Comparison of ENCODE assay signal across 1 cellular context in the genomic region with DNA sequence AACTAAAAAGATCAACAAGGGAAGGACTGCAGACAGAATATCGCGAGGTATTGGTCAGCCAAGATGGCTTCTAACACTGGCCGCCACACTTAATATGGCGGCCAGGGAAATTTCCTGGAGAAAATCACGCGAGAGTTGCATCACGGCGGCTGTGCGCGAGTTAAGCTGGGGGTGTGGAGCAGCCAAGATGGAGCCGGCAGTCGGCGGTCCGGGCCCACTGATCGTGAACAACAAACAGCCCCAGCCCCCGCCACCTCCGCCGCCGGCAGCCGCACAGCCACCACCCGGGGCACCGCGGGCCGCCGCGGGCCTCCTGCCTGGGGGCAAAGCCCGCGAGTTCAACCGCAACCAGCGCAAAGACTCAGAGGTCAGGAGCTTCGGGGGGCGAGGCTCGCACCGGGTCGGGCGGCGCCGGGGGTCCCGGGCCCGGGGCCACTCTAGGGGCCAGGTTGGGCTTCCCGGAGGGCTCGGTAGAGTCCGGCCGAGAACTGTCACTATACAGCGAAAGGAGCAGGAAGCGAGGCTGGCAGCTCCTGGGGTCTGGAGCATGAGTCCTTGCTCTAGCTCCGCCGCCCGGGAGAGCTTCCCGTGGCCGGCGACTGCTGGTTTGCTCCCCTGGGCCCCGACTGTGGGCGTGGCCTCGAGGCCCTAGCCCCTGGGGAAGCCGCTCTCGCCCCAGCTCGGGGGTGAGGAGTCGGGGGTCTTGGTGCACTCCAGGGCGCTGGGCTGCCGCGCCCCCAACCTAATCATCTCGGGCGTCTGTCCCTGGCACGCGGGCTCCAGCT.
TF ChIP-seq lines count a peak whose summit lies in the region.

A gene with protein sequence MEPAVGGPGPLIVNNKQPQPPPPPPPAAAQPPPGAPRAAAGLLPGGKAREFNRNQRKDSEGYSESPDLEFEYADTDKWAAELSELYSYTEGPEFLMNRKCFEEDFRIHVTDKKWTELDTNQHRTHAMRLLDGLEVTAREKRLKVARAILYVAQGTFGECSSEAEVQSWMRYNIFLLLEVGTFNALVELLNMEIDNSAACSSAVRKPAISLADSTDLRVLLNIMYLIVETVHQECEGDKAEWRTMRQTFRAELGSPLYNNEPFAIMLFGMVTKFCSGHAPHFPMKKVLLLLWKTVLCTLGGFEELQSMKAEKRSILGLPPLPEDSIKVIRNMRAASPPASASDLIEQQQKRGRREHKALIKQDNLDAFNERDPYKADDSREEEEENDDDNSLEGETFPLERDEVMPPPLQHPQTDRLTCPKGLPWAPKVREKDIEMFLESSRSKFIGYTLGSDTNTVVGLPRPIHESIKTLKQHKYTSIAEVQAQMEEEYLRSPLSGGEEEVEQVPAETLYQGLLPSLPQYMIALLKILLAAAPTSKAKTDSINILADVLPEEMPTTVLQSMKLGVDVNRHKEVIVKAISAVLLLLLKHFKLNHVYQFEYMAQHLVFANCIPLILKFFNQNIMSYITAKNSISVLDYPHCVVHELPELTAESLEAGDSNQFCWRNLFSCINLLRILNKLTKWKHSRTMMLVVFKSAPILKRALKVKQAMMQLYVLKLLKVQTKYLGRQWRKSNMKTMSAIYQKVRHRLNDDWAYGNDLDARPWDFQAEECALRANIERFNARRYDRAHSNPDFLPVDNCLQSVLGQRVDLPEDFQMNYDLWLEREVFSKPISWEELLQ (plus strand): TSS at position 174 of the 785 bp plus-strand sequence. CDS start 14 bp downstream, at position 188.

TF ChIP-seq in K562, 482 proteins besides CTCF, POLR2A, EP300 and RAD21 (continued from another document and continues in another):
- TF ChIP-seq, protein P1, sequence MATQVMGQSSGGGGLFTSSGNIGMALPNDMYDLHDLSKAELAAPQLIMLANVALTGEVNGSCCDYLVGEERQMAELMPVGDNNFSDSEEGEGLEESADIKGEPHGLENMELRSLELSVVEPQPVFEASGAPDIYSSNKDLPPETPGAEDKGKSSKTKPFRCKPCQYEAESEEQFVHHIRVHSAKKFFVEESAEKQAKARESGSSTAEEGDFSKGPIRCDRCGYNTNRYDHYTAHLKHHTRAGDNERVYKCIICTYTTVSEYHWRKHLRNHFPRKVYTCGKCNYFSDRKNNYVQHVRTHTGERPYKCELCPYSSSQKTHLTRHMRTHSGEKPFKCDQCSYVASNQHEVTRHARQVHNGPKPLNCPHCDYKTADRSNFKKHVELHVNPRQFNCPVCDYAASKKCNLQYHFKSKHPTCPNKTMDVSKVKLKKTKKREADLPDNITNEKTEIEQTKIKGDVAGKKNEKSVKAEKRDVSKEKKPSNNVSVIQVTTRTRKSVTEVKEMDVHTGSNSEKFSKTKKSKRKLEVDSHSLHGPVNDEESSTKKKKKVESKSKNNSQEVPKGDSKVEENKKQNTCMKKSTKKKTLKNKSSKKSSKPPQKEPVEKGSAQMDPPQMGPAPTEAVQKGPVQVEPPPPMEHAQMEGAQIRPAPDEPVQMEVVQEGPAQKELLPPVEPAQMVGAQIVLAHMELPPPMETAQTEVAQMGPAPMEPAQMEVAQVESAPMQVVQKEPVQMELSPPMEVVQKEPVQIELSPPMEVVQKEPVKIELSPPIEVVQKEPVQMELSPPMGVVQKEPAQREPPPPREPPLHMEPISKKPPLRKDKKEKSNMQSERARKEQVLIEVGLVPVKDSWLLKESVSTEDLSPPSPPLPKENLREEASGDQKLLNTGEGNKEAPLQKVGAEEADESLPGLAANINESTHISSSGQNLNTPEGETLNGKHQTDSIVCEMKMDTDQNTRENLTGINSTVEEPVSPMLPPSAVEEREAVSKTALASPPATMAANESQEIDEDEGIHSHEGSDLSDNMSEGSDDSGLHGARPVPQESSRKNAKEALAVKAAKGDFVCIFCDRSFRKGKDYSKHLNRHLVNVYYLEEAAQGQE (CRISPR knock-in tag; IDR thresholded peaks at IDR 0.05; ENCODE audit: low read depth): no peak
- TF ChIP-seq TEAD2 (tag; IDR thresholded peaks at IDR 0.05) (no peak), XRCC4 (IDR thresholded peaks at IDR 0.05; ENCODE audit: extremely low read depth, insufficient read depth, insufficient read length) (no peak), ARID1B (IDR thresholded peaks at IDR 0.05) (no peak), ARID2 (IDR thresholded peaks at IDR 0.05) (no peak), ZC3H4 (CRISPR knock-in tag; IDR thresholded peaks at IDR 0.05; ENCODE audit: borderline replicate concordance) (no peak; the same call in 1 of the 2 replicates), HDGF (IDR thresholded peaks at IDR 0.05) (no peak), ZBTB8A (IDR thresholded peaks at IDR 0.05; ENCODE audit: partially characterized antibody) (no peak), NR2C2 (CRISPR knock-in tag; IDR thresholded peaks at IDR 0.05) (no peak), NR2C2 (tag; IDR thresholded peaks at IDR 0.05) (peak; percentile 86), NFIX (CRISPR knock-in tag; IDR thresholded peaks at IDR 0.05; ENCODE audit: low read depth) (no peak), CREB1 (IDR thresholded peaks at IDR 0.05) (peak; percentile 50; the same call in 1 of the 2 replicates), CREB1 (CRISPR knock-in tag; IDR thresholded peaks at IDR 0.05) (peak; percentile 48; the same call in 1 of the 2 replicates), ZNF408 (CRISPR knock-in tag; IDR thresholded peaks at IDR 0.05; ENCODE audit: low read depth) (no peak), KLF10 (CRISPR knock-in tag; IDR thresholded peaks at IDR 0.05) (no peak), ZSCAN29 (IDR thresholded peaks at IDR 0.05) (no peak), POLR3A (IDR thresholded peaks at IDR 0.05; ENCODE audit: borderline replicate concordance, extremely low read depth, insufficient read depth, insufficient read length) (no peak), NCOA2 (IDR thresholded peaks at IDR 0.05; ENCODE audit: partially characterized antibody in 2 of 2) (no peak), ILF3 (IDR thresholded peaks at IDR 0.05; ENCODE audit: borderline replicate concordance) (no peak), ZNF57 (CRISPR knock-in tag; IDR thresholded peaks at IDR 0.05) (no peak), NEUROD1 (IDR thresholded peaks at IDR 0.05; ENCODE audit: borderline replicate concordance, low read depth, low read length, partially characterized antibody) (peak; percentile 67), FUS (optimal IDR thresholded peaks at IDR 0.05; ENCODE audit: low read depth, low read length) (no peak), SMAD3 (CRISPR knock-in tag; conservative IDR thresholded peaks at IDR 0.05) (peak; percentile 83), RFX7 (CRISPR knock-in tag; IDR thresholded peaks at IDR 0.05) (no peak), MYC (IDR thresholded peaks at IDR 0.05; ENCODE audit: low read depth, low read length) (peak; percentile 84), MYC (CRISPR knock-in tag; IDR thresholded peaks at IDR 0.05; ENCODE audit: borderline replicate concordance, low read depth) (0 out of 2 replicates have a peak, but pooled peaks have one; percentile 58), LEF1 (IDR thresholded peaks at IDR 0.05) (no peak), ZNF217 (CRISPR knock-in tag; IDR thresholded peaks at IDR 0.05) (no peak), SMARCA4 (IDR thresholded peaks at IDR 0.05) (no peak), ZNF589 (CRISPR knock-in tag; IDR thresholded peaks at IDR 0.05; ENCODE audit: low read depth) (peak; percentile 97), ZNF717 (CRISPR knock-in tag; IDR thresholded peaks at IDR 0.05) (no peak), FIP1L1 (IDR thresholded peaks at IDR 0.05; ENCODE audit: low read depth, low read length, poor library complexity, severe bottlenecking) (peak; percentile 36), POLR2AphosphoS2 (IDR thresholded peaks at IDR 0.05; ENCODE audit: low read length) (no peak), TAL1 (IDR thresholded peaks at IDR 0.05) (no peak), IRF2 (CRISPR knock-in tag; IDR thresholded peaks at IDR 0.05) (peak; percentile 98), EP400 (IDR thresholded peaks at IDR 0.05) (peak; percentile 68), STAG1 (CRISPR knock-in tag; IDR thresholded peaks at IDR 0.05; ENCODE audit: borderline replicate concordance) (no peak), TGIF2 (CRISPR knock-in tag; IDR thresholded peaks at IDR 0.05) (peak; percentile 69), SAFB2 (IDR thresholded peaks at IDR 0.05; ENCODE audit: borderline replicate concordance, low read depth, low read length, severe bottlenecking) (no peak), KLF13 (tag; IDR thresholded peaks at IDR 0.05; ENCODE audit: borderline replicate concordance, low read depth) (peak; percentile 64; the same call in 1 of the 2 replicates), PTBP1 (IDR thresholded peaks at IDR 0.05; ENCODE audit: low read depth, low read length) (no peak), SMARCB1 (IDR thresholded peaks at IDR 0.05; ENCODE audit: insufficient read length, low read depth) (no peak), PML (IDR thresholded peaks at IDR 0.05; ENCODE audit: low read length) (peak; percentile 68; the same call in 1 of the 2 replicates), PHB (CRISPR knock-in tag; IDR thresholded peaks at IDR 0.05) (no peak; the same call in 1 of the 2 replicates), ZNF77 (CRISPR knock-in tag; IDR thresholded peaks at IDR 0.05) (no peak), HEY1 (CRISPR knock-in tag; IDR thresholded peaks at IDR 0.05; ENCODE audit: borderline replicate concordance) (no peak), ZFP30 (CRISPR knock-in tag; IDR thresholded peaks at IDR 0.05; ENCODE audit: borderline replicate concordance) (no peak), CHD4 (IDR thresholded peaks at IDR 0.05; ENCODE audit: insufficient read depth, insufficient replicate concordance, low read depth, low read length, poor library complexity, severe bottlenecking) (peak; percentile 51)
- TF ChIP-seq, protein P2, sequence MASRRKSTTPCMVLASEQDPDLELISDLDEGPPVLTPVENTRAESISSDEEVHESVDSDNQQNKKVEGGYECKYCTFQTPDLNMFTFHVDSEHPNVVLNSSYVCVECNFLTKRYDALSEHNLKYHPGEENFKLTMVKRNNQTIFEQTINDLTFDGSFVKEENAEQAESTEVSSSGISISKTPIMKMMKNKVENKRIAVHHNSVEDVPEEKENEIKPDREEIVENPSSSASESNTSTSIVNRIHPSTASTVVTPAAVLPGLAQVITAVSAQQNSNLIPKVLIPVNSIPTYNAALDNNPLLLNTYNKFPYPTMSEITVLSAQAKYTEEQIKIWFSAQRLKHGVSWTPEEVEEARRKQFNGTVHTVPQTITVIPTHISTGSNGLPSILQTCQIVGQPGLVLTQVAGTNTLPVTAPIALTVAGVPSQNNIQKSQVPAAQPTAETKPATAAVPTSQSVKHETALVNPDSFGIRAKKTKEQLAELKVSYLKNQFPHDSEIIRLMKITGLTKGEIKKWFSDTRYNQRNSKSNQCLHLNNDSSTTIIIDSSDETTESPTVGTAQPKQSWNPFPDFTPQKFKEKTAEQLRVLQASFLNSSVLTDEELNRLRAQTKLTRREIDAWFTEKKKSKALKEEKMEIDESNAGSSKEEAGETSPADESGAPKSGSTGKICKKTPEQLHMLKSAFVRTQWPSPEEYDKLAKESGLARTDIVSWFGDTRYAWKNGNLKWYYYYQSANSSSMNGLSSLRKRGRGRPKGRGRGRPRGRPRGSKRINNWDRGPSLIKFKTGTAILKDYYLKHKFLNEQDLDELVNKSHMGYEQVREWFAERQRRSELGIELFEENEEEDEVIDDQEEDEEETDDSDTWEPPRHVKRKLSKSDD (conservative IDR thresholded peaks at IDR 0.05; ENCODE audit: low read length): peak; percentile 99
- TF ChIP-seq, protein P3, sequence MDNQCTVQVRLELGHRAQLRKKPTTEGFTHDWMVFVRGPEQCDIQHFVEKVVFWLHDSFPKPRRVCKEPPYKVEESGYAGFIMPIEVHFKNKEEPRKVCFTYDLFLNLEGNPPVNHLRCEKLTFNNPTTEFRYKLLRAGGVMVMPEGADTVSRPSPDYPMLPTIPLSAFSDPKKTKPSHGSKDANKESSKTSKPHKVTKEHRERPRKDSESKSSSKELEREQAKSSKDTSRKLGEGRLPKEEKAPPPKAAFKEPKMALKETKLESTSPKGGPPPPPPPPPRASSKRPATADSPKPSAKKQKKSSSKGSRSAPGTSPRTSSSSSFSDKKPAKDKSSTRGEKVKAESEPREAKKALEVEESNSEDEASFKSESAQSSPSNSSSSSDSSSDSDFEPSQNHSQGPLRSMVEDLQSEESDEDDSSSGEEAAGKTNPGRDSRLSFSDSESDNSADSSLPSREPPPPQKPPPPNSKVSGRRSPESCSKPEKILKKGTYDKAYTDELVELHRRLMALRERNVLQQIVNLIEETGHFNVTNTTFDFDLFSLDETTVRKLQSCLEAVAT (IDR thresholded peaks at IDR 0.05): no peak
- TF ChIP-seq, protein P4, sequence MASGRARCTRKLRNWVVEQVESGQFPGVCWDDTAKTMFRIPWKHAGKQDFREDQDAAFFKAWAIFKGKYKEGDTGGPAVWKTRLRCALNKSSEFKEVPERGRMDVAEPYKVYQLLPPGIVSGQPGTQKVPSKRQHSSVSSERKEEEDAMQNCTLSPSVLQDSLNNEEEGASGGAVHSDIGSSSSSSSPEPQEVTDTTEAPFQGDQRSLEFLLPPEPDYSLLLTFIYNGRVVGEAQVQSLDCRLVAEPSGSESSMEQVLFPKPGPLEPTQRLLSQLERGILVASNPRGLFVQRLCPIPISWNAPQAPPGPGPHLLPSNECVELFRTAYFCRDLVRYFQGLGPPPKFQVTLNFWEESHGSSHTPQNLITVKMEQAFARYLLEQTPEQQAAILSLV (tag; IDR thresholded peaks at IDR 0.05): no peak
- TF ChIP-seq, protein P5, sequence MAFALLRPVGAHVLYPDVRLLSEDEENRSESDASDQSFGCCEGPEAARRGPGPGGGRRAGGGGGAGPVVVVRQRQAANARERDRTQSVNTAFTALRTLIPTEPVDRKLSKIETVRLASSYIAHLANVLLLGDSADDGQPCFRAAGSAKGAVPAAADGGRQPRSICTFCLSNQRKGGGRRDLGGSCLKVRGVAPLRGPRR (CRISPR knock-in tag; IDR thresholded peaks at IDR 0.05): no peak
- TF ChIP-seq, protein P6, sequence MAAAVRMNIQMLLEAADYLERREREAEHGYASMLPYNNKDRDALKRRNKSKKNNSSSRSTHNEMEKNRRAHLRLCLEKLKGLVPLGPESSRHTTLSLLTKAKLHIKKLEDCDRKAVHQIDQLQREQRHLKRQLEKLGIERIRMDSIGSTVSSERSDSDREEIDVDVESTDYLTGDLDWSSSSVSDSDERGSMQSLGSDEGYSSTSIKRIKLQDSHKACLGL (CRISPR knock-in tag; IDR thresholded peaks at IDR 0.05; ENCODE audit: borderline replicate concordance, poor library complexity, severe bottlenecking): no peak
- TF ChIP-seq, protein P7, sequence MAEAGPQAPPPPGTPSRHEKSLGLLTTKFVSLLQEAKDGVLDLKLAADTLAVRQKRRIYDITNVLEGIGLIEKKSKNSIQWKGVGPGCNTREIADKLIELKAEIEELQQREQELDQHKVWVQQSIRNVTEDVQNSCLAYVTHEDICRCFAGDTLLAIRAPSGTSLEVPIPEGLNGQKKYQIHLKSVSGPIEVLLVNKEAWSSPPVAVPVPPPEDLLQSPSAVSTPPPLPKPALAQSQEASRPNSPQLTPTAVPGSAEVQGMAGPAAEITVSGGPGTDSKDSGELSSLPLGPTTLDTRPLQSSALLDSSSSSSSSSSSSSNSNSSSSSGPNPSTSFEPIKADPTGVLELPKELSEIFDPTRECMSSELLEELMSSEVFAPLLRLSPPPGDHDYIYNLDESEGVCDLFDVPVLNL (CRISPR knock-in tag; IDR thresholded peaks at IDR 0.05; ENCODE audit: low read depth): no peak
